In the genomic region with DNA sequence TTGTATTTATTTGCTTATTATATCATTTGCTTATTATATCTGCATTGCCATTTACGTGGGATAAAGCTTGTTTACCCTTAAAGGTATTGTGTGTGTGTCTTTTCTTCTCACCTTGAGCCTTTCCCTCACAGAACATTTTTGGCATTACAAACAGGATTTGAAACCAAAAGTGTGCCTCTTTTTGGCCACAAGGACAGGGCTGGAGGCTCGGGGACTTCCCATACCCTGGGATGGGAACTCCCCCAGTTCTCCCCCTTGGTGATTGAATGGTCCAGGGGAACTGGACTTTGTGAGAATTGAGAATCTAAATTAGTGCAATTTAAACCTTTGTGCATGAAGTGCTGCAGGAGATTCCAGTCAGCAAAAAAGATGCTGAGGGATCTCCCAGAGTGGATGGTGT, we compare ENCODE assay signal across 16 cellular contexts.
"Had no signal": no experiment of that assay in that cellular context is flagged by ENCODE, and none has a peak within 500 bp of the region (broad histone marks: within the 10 kb centered on the region; RNA-seq: fewer than 3 reads in every experiment).

No MANE protein-coding gene starts in this region.

- H3K27ac ChIP-seq: body of pancreas, epithelial cell of prostate, gastrocnemius medialis, right atrium auricular region had no signal

- H3K27me3 ChIP-seq: body of pancreas, gastrocnemius medialis, right atrium auricular region had no signal

- ATAC-seq: activated CD4-positive, CD25-positive, alpha-beta regulatory T cell treated with anti-CD3 and anti-CD28 coated beads, Interleukin-2, amount 50 U/mL, for 24 hours; body of pancreas; effector memory CD8-positive, alpha-beta T cell; gastrocnemius medialis had no signal

- H3K9me3 ChIP-seq: body of pancreas, gastrocnemius medialis had no signal

- H3K4me3 ChIP-seq: body of pancreas, gastrocnemius medialis, right atrium auricular region had no signal

- H3K36me3 ChIP-seq: gastrocnemius medialis, right atrium auricular region had no signal

- H3K27me3 Mint-ChIP-seq: dendritic cell treated with granulocyte-macrophage colony-stimulating factor and Interleukin-4, amounts not matched to agents 40 ng/mL and 50 ng/mL, for 4 days; effector memory CD8-positive, alpha-beta T cell had no signal

- DNase-seq: activated CD4-positive, alpha-beta T cell treated with anti-CD3 and anti-CD28 coated beads, Interleukin-2, amount 50 U/mL, for 48 hours; activated naive CD4-positive, alpha-beta T cell treated with anti-CD3 and anti-CD28 coated beads for 36 hours; body of pancreas; cerebellar nuclear complex; effector memory CD8-positive, alpha-beta T cell; gastrocnemius medialis; hippocampal formation; kidney glomerular epithelial cell; small intestine; T-helper 2 cell; trophoblast cell had no signal

- FAIRE-seq: small intestine, TTC549 had no signal

- H3K4me3 Mint-ChIP-seq: activated naive CD4-positive, alpha-beta T cell treated with anti-CD3 and anti-CD28 coated beads for 36 hours; dendritic cell treated with granulocyte-macrophage colony-stimulating factor and Interleukin-4, amounts not matched to agents 40 ng/mL and 50 ng/mL, for 4 days had no signal

- H3K27ac Mint-ChIP-seq: activated naive CD4-positive, alpha-beta T cell treated with anti-CD3 and anti-CD28 coated beads for 36 hours; dendritic cell treated with granulocyte-macrophage colony-stimulating factor and Interleukin-4, amounts not matched to agents 40 ng/mL and 50 ng/mL, for 4 days; effector memory CD8-positive, alpha-beta T cell had no signal
